In the genomic region with DNA sequence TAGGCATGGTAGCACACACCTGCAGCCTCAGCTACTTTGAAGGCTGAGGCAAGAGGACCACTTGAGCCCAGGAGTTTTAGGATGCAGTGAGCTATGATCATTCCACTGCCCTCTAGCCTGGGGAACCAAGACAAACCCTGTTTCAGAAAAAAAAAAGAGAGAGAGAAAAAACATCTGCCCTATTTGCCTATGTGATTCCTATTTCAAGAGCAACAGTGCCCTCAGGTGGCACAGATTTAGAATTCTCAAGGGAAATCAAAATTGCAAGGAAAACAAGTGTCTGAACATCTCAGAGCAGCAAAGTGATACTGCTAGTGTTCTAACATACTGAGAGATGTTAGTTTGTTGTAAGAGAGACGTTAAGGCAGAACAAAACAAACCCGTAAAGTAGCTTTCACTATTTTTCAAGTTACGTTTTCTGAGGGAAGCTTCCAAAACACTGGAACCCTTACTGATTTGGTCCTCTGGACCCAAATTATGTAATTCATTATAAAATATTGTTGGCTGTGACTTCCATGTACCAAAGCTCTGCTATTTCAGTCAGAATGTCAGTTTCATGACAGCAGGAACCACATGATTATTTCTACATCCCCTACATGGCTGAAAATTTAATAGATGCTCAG, we compare ENCODE assay signal across 9 cellular contexts. TPM values are rescaled to one million over a fixed set of nuclear protein-coding genes. Genes with fewer than 3 reads are reported as not detected.
A peak's percentile ranks its signal among the peaks of the same experiment; 100 is the strongest.
DNase-seq lines count a peak whose midpoint lies in the region; ATAC-seq and TF ChIP-seq lines count a peak whose summit lies in the region.
"Had no signal": no experiment of that assay in that cellular context is flagged by ENCODE, and none has a peak within 500 bp of the region (broad histone marks: within the 10 kb centered on the region; RNA-seq: fewer than 3 reads in every experiment).

No MANE protein-coding gene starts in this region.

- peaks cover 20% of the 10 kb centered on the region for H3K4me1 ChIP-seq in OCI-LY7 (ENCODE audit: insufficient read depth, low read length, poor library complexity, severe bottlenecking)

- intact Hi-C loops in OCI-LY7 (cut with micrococcal nuclease; ENCODE audit: unreplicated experiment) = loop anchor here (1.0 to 5.0 kb wide), 6 partner anchors 45 to 661 kb away; a partner anchor contains a TSS

- H2AFZ ChIP-seq in OCI-LY7 (ENCODE audit: low read length) = peak overlapping the region; percentile 82

- H3K27me3 Mint-ChIP-seq in activated naive CD8-positive, alpha-beta T cell treated with anti-CD3 and anti-CD28 coated beads, Interleukin-2, amount 10 ng/mL, durations not matched to agents 7 days and 5 days = no peaks in the 10 kb centered on the region

- H3K4me3 ChIP-seq in OCI-LY7 (ENCODE audit: low read depth, low read length, poor library complexity, severe bottlenecking) = no peak overlapping the region

- CTCF ChIA-PET in OCI-LY7 (lab: Charles Lee; ENCODE audit: unreplicated experiment) = interaction anchor here (0.6 to 2.2 kb wide), 7 partner anchors 8 to 83 kb away, joined by 3 to 5 read pairs (median 3); no protein-coding TSS in a partner anchor

- no TSS peak for BruUV-seq in OCI-LY7 (replicated peaks; lab: Mats Ljungman, UMichigan)

- no peaks in the 10 kb centered on the region for H3K9me3 ChIP-seq in OCI-LY7 (ENCODE audit: low read length)

- H3K4me3 Mint-ChIP-seq in activated naive CD8-positive, alpha-beta T cell treated with anti-CD3 and anti-CD28 coated beads, Interleukin-2, amount 10 ng/mL, durations not matched to agents 7 days and 5 days = peak overlapping the region; percentile 79
- no peak overlapping the region for H3K4me3 Mint-ChIP-seq in stimulated activated effector memory CD8-positive, alpha-beta T cell treated with anti-CD3 and anti-CD28 coated beads, Interleukin-12 subunit alpha, Interleukin-12 subunit beta, amount 100 ng/mL, for 72 hours

- no peaks in the 10 kb centered on the region for H3K9me2 ChIP-seq in OCI-LY7 (ENCODE audit: insufficient read depth, low read length)

- no peaks in the 10 kb centered on the region for H4K20me1 ChIP-seq in OCI-LY7 (ENCODE audit: insufficient read depth, low read length)

- H3K36me3 Mint-ChIP-seq in activated naive CD8-positive, alpha-beta T cell treated with anti-CD3 and anti-CD28 coated beads, Interleukin-2, amount 10 ng/mL, durations not matched to agents 7 days and 5 days = peaks cover 18% of the 10 kb centered on the region
- H3K36me3 Mint-ChIP-seq in stimulated activated effector memory CD8-positive, alpha-beta T cell treated with anti-CD3 and anti-CD28 coated beads, Interleukin-12 subunit alpha, Interleukin-12 subunit beta, amount 100 ng/mL, for 72 hours = no peaks in the 10 kb centered on the region

- POLR2A ChIA-PET in OCI-LY7 (lab: Charles Lee) = interaction anchor here (0.5 to 5.3 kb wide), 13 partner anchors 9 to 473 kb away, joined by 3 to 49 read pairs (median 4); a partner anchor contains a TSS
- POLR2A ChIA-PET in activated naive CD8-positive, alpha-beta T cell treated with anti-CD3 and anti-CD28 coated beads, Interleukin-2, amount 10 ng/mL, durations not matched to agents 7 days and 5 days (lab: Charles Lee) = interaction anchor here (0.8 kb wide), 1 partner anchor 15 kb away, joined by 3 read pairs; no protein-coding TSS in a partner anchor

- H3K79me2 ChIP-seq in OCI-LY7 (ENCODE audit: insufficient read depth, low read depth, low read length) = no peaks in the 10 kb centered on the region

- ATAC-seq in GM21576 (IDR thresholded peaks at IDR 0.05; ENCODE audit: unreplicated experiment) = peak; percentile 83
- ATAC-seq in activated naive CD8-positive, alpha-beta T cell treated with anti-CD3 and anti-CD28 coated beads, Interleukin-2, amount 10 ng/mL, durations not matched to agents 7 days and 5 days (ENCODE audit: low read depth) = peak; percentile 34
- ATAC-seq in stimulated activated effector memory CD8-positive, alpha-beta T cell treated with anti-CD3 and anti-CD28 coated beads, Interleukin-12 subunit alpha, Interleukin-12 subunit beta, amount 100 ng/mL, for 72 hours = peak; percentile 69

- H3K27ac ChIP-seq in OCI-LY7 (ENCODE audit: low read depth, low read length, poor library complexity, severe bottlenecking) = peak overlapping the region; percentile 12

- H3K4me2 ChIP-seq in OCI-LY7 (ENCODE audit: low read length) = peak overlapping the region; percentile 54

- DNase-seq in SIG-M5 treated with dmso at 0.1 percent for 504 hours (lab: John Stamatoyannopoulos, UW; ENCODE audit: unreplicated experiment) (peak; percentile 59), SIG-M5 (lab: John Stamatoyannopoulos, UW) (no peak), HUDEP-2 (lab: John Stamatoyannopoulos, UW; ENCODE audit: unreplicated experiment in 76 of 76) (peak in 46 of 76 experiments; percentile 2 to 68 (median 30)), OCI-LY7 (ENCODE audit: low spot score) (peak; percentile 88), iPS-NIHi7 (ENCODE audit: extremely low spot score) (peak; percentile 22)
- DNase-seq in activated naive CD8-positive, alpha-beta T cell treated with anti-CD3 and anti-CD28 coated beads, Interleukin-2, amount 10 ng/mL, durations not matched to agents 7 days and 5 days = no peak
- no peak for DNase-seq in stimulated activated effector memory CD8-positive, alpha-beta T cell treated with anti-CD3 and anti-CD28 coated beads, Interleukin-12 subunit alpha, Interleukin-12 subunit beta, amount 100 ng/mL, for 72 hours (ENCODE audit: low spot score in 2 of 2)
- DNase-seq: left cardiac atrium had no signal

- peaks cover 12% of the 10 kb centered on the region for H3K36me3 ChIP-seq in OCI-LY7 (ENCODE audit: insufficient read depth, low read length)

- no peaks in the 10 kb centered on the region for H3K9me3 Mint-ChIP-seq in activated naive CD8-positive, alpha-beta T cell treated with anti-CD3 and anti-CD28 coated beads, Interleukin-2, amount 10 ng/mL, durations not matched to agents 7 days and 5 days
- no peaks in the 10 kb centered on the region for H3K9me3 Mint-ChIP-seq in stimulated activated effector memory CD8-positive, alpha-beta T cell treated with anti-CD3 and anti-CD28 coated beads, Interleukin-12 subunit alpha, Interleukin-12 subunit beta, amount 100 ng/mL, for 72 hours

- H3K27ac Mint-ChIP-seq in activated naive CD8-positive, alpha-beta T cell treated with anti-CD3 and anti-CD28 coated beads, Interleukin-2, amount 10 ng/mL, durations not matched to agents 7 days and 5 days = peak overlapping the region; percentile 87
- peak overlapping the region; percentile 71 for H3K27ac Mint-ChIP-seq in stimulated activated effector memory CD8-positive, alpha-beta T cell treated with anti-CD3 and anti-CD28 coated beads, Interleukin-12 subunit alpha, Interleukin-12 subunit beta, amount 100 ng/mL, for 72 hours

- H3K4me1 Mint-ChIP-seq in activated naive CD8-positive, alpha-beta T cell treated with anti-CD3 and anti-CD28 coated beads, Interleukin-2, amount 10 ng/mL, durations not matched to agents 7 days and 5 days = peaks cover 23% of the 10 kb centered on the region
- H3K4me1 Mint-ChIP-seq in stimulated activated effector memory CD8-positive, alpha-beta T cell treated with anti-CD3 and anti-CD28 coated beads, Interleukin-12 subunit alpha, Interleukin-12 subunit beta, amount 100 ng/mL, for 72 hours = peaks cover 15% of the 10 kb centered on the region

- peak; percentile 96 for TF ChIP-seq CTCF in OCI-LY7 (conservative IDR thresholded peaks at IDR 0.05; ENCODE audit: low read length)

RNA-seq across cellular contexts. Expression of a gene that starts 7.9 kb away (rescaled TPM):
- total RNA-seq in OCI-LY7 (2014; rRNA removed; shearing (Covaris generic)) = 28.2 and 35.2 TPM in 2 replicates
- 25.2 and 26.3 TPM in 2 replicates for total RNA-seq in OCI-LY7 (2022)
- total RNA-seq in activated naive CD8-positive, alpha-beta T cell treated with anti-CD3 and anti-CD28 coated beads, Interleukin-2, amount 10 ng/mL, durations not matched to agents 7 days and 5 days = 10 to 100 TPM; 22.0 to 22.2 TPM

RNA-seq across cellular contexts. Expression of a gene that starts 15.2 kb away (rescaled TPM):
- 23.5 and 26.5 TPM in 2 replicates for total RNA-seq in OCI-LY7 (2014; rRNA removed; shearing (Covaris generic))
- 36.5 and 38.5 TPM in 2 replicates for total RNA-seq in OCI-LY7 (2022)
- 10 to 100 TPM; 18.2 to 19.7 TPM for total RNA-seq in activated naive CD8-positive, alpha-beta T cell treated with anti-CD3 and anti-CD28 coated beads, Interleukin-2, amount 10 ng/mL, durations not matched to agents 7 days and 5 days

Comparison
In these comparisons a context has a peak if more than half of its experiments do, and no peak if none do; other contexts are left out.
1. DNase-seq: peak in SIG-M5 treated with dmso at 0.1 percent for 504 hours (single experiment), HUDEP-2 (46 of 76), OCI-LY7 (single experiment) and iPS-NIHi7 (single experiment); none in SIG-M5 (single experiment), activated naive CD8-positive, alpha-beta T cell treated with anti-CD3 and anti-CD28 coated beads, Interleukin-2, amount 10 ng/mL, durations not matched to agents 7 days and 5 days (single experiment) and stimulated activated effector memory CD8-positive, alpha-beta T cell treated with anti-CD3 and anti-CD28 coated beads, Interleukin-12 subunit alpha, Interleukin-12 subunit beta, amount 100 ng/mL, for 72 hours (0 of 2).
2. Peak in every context shown above with its lines, with median percentiles within 50 percentile points of each other: ATAC-seq.